Comparison of ENCODE assay signal across 31 cellular contexts in genomic region chr3:186489507-186489906, GRCh38. TPM values are rescaled to one million over a fixed set of nuclear protein-coding genes. Genes with fewer than 3 reads are reported as not detected.
"Had no signal": no experiment of that assay in that cellular context is flagged by ENCODE, and none has a peak within 500 bp of the region (broad histone marks: within the 10 kb centered on the region; RNA-seq: fewer than 3 reads in every experiment).

No MANE protein-coding gene starts in this region.

- ATAC-seq: activated CD4-positive, alpha-beta T cell treated with anti-CD3 and anti-CD28 coated beads for 36 hours; activated CD8-positive, alpha-beta memory T cell treated with anti-CD3 and anti-CD28 coated beads, Interleukin-2, amount 10 ng/mL, durations not matched to agents 7 days and 5 days; activated CD8-positive, alpha-beta T cell treated with anti-CD3 and anti-CD28 coated beads, Interleukin-2, amount 10 ng/mL, durations not matched to agents 7 days and 5 days; activated naive CD8-positive, alpha-beta T cell treated with anti-CD3 and anti-CD28 coated beads, Interleukin-2, amount 50 U/mL, for 24 hours; esophagus mucosa; T-helper 17 cell had no signal

- H3K9me3 ChIP-seq: ascending aorta, breast epithelium, colonic mucosa had no signal

- H3K9me3 Mint-ChIP-seq: activated CD4-positive, alpha-beta memory T cell treated with anti-CD3 and anti-CD28 coated beads for 36 hours; activated CD4-positive, alpha-beta T cell treated with anti-CD3 and anti-CD28 coated beads, Interleukin-2, amount 10 ng/mL, durations not matched to agents 24 days and 14 days; activated naive CD4-positive, alpha-beta T cell treated with anti-CD3 and anti-CD28 coated beads for 36 hours; activated naive CD4-positive, alpha-beta T cell treated with anti-CD3 and anti-CD28 coated beads, Interleukin-2, amount 50 U/mL, for 24 hours; activated naive CD8-positive, alpha-beta T cell treated with anti-CD3 and anti-CD28 coated beads for 36 hours; activated naive CD8-positive, alpha-beta T cell treated with anti-CD3 and anti-CD28 coated beads, Interleukin-2, amount 50 U/mL, for 24 hours; activated T-helper 1 cell treated with anti-CD3 and anti-CD28 coated beads, Interleukin-12 subunit alpha, Interleukin-12 subunit beta, Interleukin-2, Interleukin-4 antibody, amounts not matched to agents 30 ng/mL and 10 ng/mL and 1 ng/mL, durations not matched to agents 14 hours and 24 hours and 36 hours; activated T-helper 2 cell treated with anti-CD3 and anti-CD28 coated beads, Interferon-gamma antibody, Interleukin-2, Interleukin-4, amounts not matched to agents 10 μg/mL and 5 μg/mL and 100 μg/mL, durations not matched to agents 14 hours and 24 hours and 36 hours; endodermal cell had no signal

- H3K27me3 ChIP-seq: ascending aorta, breast epithelium, cardiac muscle cell, colonic mucosa had no signal

- H3K4me3 Mint-ChIP-seq: activated CD4-positive, alpha-beta memory T cell treated with anti-CD3 and anti-CD28 coated beads for 36 hours; activated CD4-positive, alpha-beta T cell treated with anti-CD3 and anti-CD28 coated beads for 36 hours; activated CD4-positive, alpha-beta T cell treated with anti-CD3 and anti-CD28 coated beads, Interleukin-2, amount 10 ng/mL, durations not matched to agents 24 days and 14 days; activated CD8-positive, alpha-beta memory T cell treated with anti-CD3 and anti-CD28 coated beads, Interleukin-2, amount 10 ng/mL, durations not matched to agents 7 days and 5 days; activated CD8-positive, alpha-beta T cell treated with anti-CD3 and anti-CD28 coated beads, Interleukin-2, amount 10 ng/mL, durations not matched to agents 7 days and 5 days; activated naive CD4-positive, alpha-beta T cell treated with anti-CD3 and anti-CD28 coated beads for 36 hours; activated naive CD4-positive, alpha-beta T cell treated with anti-CD3 and anti-CD28 coated beads, Interleukin-2, amount 50 U/mL, for 24 hours; activated naive CD8-positive, alpha-beta T cell treated with anti-CD3 and anti-CD28 coated beads for 36 hours; activated naive CD8-positive, alpha-beta T cell treated with anti-CD3 and anti-CD28 coated beads, Interleukin-2, amount 50 U/mL, for 24 hours; activated T-helper 1 cell treated with anti-CD3 and anti-CD28 coated beads, Interleukin-12 subunit alpha, Interleukin-12 subunit beta, Interleukin-2, Interleukin-4 antibody, amounts not matched to agents 30 ng/mL and 10 ng/mL and 1 ng/mL, durations not matched to agents 14 hours and 24 hours and 36 hours; brain; endodermal cell; T-helper 17 cell had no signal

- H3K27ac Mint-ChIP-seq: activated CD4-positive, alpha-beta memory T cell treated with anti-CD3 and anti-CD28 coated beads for 36 hours; activated CD4-positive, alpha-beta T cell treated with anti-CD3 and anti-CD28 coated beads for 36 hours; activated CD4-positive, alpha-beta T cell treated with anti-CD3 and anti-CD28 coated beads, Interleukin-2, amount 10 ng/mL, durations not matched to agents 24 days and 14 days; activated CD8-positive, alpha-beta memory T cell treated with anti-CD3 and anti-CD28 coated beads, Interleukin-2, amount 10 ng/mL, durations not matched to agents 7 days and 5 days; activated CD8-positive, alpha-beta T cell treated with anti-CD3 and anti-CD28 coated beads, Interleukin-2, amount 10 ng/mL, durations not matched to agents 7 days and 5 days; activated naive CD4-positive, alpha-beta T cell treated with anti-CD3 and anti-CD28 coated beads for 36 hours; activated naive CD4-positive, alpha-beta T cell treated with anti-CD3 and anti-CD28 coated beads, Interleukin-2, amount 50 U/mL, for 24 hours; activated naive CD8-positive, alpha-beta T cell treated with anti-CD3 and anti-CD28 coated beads for 36 hours; activated naive CD8-positive, alpha-beta T cell treated with anti-CD3 and anti-CD28 coated beads, Interleukin-2, amount 50 U/mL, for 24 hours; activated T-helper 1 cell treated with anti-CD3 and anti-CD28 coated beads, Interleukin-12 subunit alpha, Interleukin-12 subunit beta, Interleukin-2, Interleukin-4 antibody, amounts not matched to agents 30 ng/mL and 10 ng/mL and 1 ng/mL, durations not matched to agents 14 hours and 24 hours and 36 hours; activated T-helper 2 cell treated with anti-CD3 and anti-CD28 coated beads, Interferon-gamma antibody, Interleukin-2, Interleukin-4, amounts not matched to agents 10 μg/mL and 5 μg/mL and 100 μg/mL, durations not matched to agents 14 hours and 24 hours and 36 hours; brain; endodermal cell; T-helper 17 cell had no signal

- H3K4me3 ChIP-seq: ascending aorta, breast epithelium, cardiac muscle cell, colonic mucosa had no signal

- H3K27me3 Mint-ChIP-seq: activated CD4-positive, alpha-beta memory T cell treated with anti-CD3 and anti-CD28 coated beads for 36 hours; activated CD4-positive, alpha-beta T cell treated with anti-CD3 and anti-CD28 coated beads for 36 hours; activated naive CD4-positive, alpha-beta T cell treated with anti-CD3 and anti-CD28 coated beads, Interleukin-2, amount 50 U/mL, for 24 hours; activated naive CD8-positive, alpha-beta T cell treated with anti-CD3 and anti-CD28 coated beads for 36 hours had no signal

- H3K36me3 Mint-ChIP-seq: activated CD4-positive, alpha-beta memory T cell treated with anti-CD3 and anti-CD28 coated beads for 36 hours; activated CD8-positive, alpha-beta memory T cell treated with anti-CD3 and anti-CD28 coated beads, Interleukin-2, amount 10 ng/mL, durations not matched to agents 7 days and 5 days; activated naive CD4-positive, alpha-beta T cell treated with anti-CD3 and anti-CD28 coated beads, Interleukin-2, amount 50 U/mL, for 24 hours; activated naive CD8-positive, alpha-beta T cell treated with anti-CD3 and anti-CD28 coated beads for 36 hours; brain had no signal

- H3K36me3 ChIP-seq: ascending aorta, breast epithelium, cardiac muscle cell, colonic mucosa had no signal

- H3K4me1 Mint-ChIP-seq: activated CD8-positive, alpha-beta memory T cell treated with anti-CD3 and anti-CD28 coated beads, Interleukin-2, amount 10 ng/mL, durations not matched to agents 7 days and 5 days had no signal

- DNase-seq: activated CD4-positive, alpha-beta memory T cell treated with anti-CD3 and anti-CD28 coated beads for 36 hours; activated CD4-positive, alpha-beta T cell treated with anti-CD3 and anti-CD28 coated beads for 36 hours; activated CD4-positive, alpha-beta T cell treated with anti-CD3 and anti-CD28 coated beads, Interleukin-2, amount 10 ng/mL, durations not matched to agents 24 days and 14 days; activated CD4-positive, CD25-positive, alpha-beta regulatory T cell; activated CD4-positive, CD25-positive, alpha-beta regulatory T cell treated with anti-CD3 and anti-CD28 coated beads, Interleukin-2, amount 50 U/mL, for 72 hours; activated CD8-positive, alpha-beta memory T cell treated with anti-CD3 and anti-CD28 coated beads, Interleukin-2, amount 10 ng/mL, durations not matched to agents 7 days and 5 days; activated CD8-positive, alpha-beta memory T cell treated with anti-CD3 and anti-CD28 coated beads, Interleukin-2, amount 50 U/mL, for 4 hours; activated CD8-positive, alpha-beta T cell treated with anti-CD3 and anti-CD28 coated beads, Interleukin-2, amount 10 ng/mL, durations not matched to agents 7 days and 5 days; activated effector memory CD4-positive, alpha-beta T cell treated with anti-CD3 and anti-CD28 coated beads, Interleukin-2, amount 50 U/mL, for 16 hours; activated naive CD4-positive, alpha-beta T cell treated with anti-CD3 and anti-CD28 coated beads for 36 hours; activated naive CD8-positive, alpha-beta T cell treated with anti-CD3 and anti-CD28 coated beads for 36 hours; activated naive CD8-positive, alpha-beta T cell treated with anti-CD3 and anti-CD28 coated beads, Interleukin-2, amount 50 U/mL, for 24 hours; activated T-cell treated with anti-CD3 and anti-CD28 coated beads, Interleukin-2, amount 50 U/mL, for 1 hour; activated T-cell treated with anti-CD3 and anti-CD28 coated beads, Interleukin-2, amount 50 U/mL, for 48 hours; central memory CD4-positive, alpha-beta T cell; cerebellar nuclear complex; colonic mucosa; effector memory CD4-positive, alpha-beta T cell; foreskin fibroblast; T-helper 1 cell; T-helper 17 cell had no signal

- H3K27ac ChIP-seq: ascending aorta, breast epithelium, cardiac muscle cell, colonic mucosa had no signal

- H3K4me1 ChIP-seq: breast epithelium, colonic mucosa had no signal

RNA-seq across cellular contexts. Expression of gene CRYGS, which starts 54.7 kb away (rescaled TPM):
- total RNA-seq: ascending aorta, epithelial cell of proximal tubule had no signal
